In genomic region chr3:138187296-138188012, GRCh38 we compare ENCODE assay signal across 1 cellular context.
TF ChIP-seq lines count a peak whose summit lies in the region.

ARMC8 (plus strand) TSS chr3:138187301; CDS start chr3:138187555, 254 bp downstream.

TF ChIP-seq in WTC11, 78 proteins besides CTCF, POLR2A, EP300 and RAD21 (continued from another document):
- TF ChIP-seq FOXK1 (CRISPR knock-in tag; IDR thresholded peaks at IDR 0.05) (peak; percentile 48; the same call in 1 of the 2 replicates), RORB (CRISPR knock-in tag; IDR thresholded peaks at IDR 0.05) (no peak), IRF1 (CRISPR knock-in tag; IDR thresholded peaks at IDR 0.05) (peak; percentile 25; the same call in 1 of the 2 replicates), FOXJ3 (CRISPR knock-in tag; IDR thresholded peaks at IDR 0.05; ENCODE audit: borderline replicate concordance) (no peak), KAT7 (CRISPR knock-in tag; IDR thresholded peaks at IDR 0.05; ENCODE audit: borderline replicate concordance) (0 out of 2 replicates have a peak, but pooled peaks have one; percentile 34), MYBL2 (CRISPR knock-in tag; IDR thresholded peaks at IDR 0.05) (peak; percentile 73; the same call in 1 of the 2 replicates), HMGXB4 (CRISPR knock-in tag; IDR thresholded peaks at IDR 0.05) (peak; percentile 83), SP1 (CRISPR knock-in tag; conservative IDR thresholded peaks at IDR 0.05) (peak; percentile 64), ARID4B (CRISPR knock-in tag; IDR thresholded peaks at IDR 0.05; ENCODE audit: borderline replicate concordance) (0 out of 2 replicates have a peak, but pooled peaks have one; percentile 47), ESRRA (CRISPR knock-in tag; IDR thresholded peaks at IDR 0.05; ENCODE audit: borderline replicate concordance) (0 out of 2 replicates have a peak, but pooled peaks have one; percentile 28), RELA (CRISPR knock-in tag; IDR thresholded peaks at IDR 0.05; ENCODE audit: borderline replicate concordance) (no peak; the same call in 1 of the 2 replicates), GABPB1 (CRISPR knock-in tag; IDR thresholded peaks at IDR 0.05) (no peak), NFATC4 (CRISPR knock-in tag; IDR thresholded peaks at IDR 0.05) (no peak), SMAD3 (CRISPR knock-in tag; IDR thresholded peaks at IDR 0.05; ENCODE audit: borderline replicate concordance) (peak; percentile 65; the same call in 1 of the 2 replicates), ZNF425 (CRISPR knock-in tag; conservative IDR thresholded peaks at IDR 0.05) (no peak), ZNF263 (CRISPR knock-in tag; IDR thresholded peaks at IDR 0.05; ENCODE audit: low read depth) (no peak), ZNF232 (CRISPR knock-in tag; IDR thresholded peaks at IDR 0.05) (peak; percentile 29; the same call in 1 of the 2 replicates), ERG (CRISPR knock-in tag; IDR thresholded peaks at IDR 0.05) (peak; percentile 52; the same call in 1 of the 2 replicates), ZNF512 (CRISPR knock-in tag; IDR thresholded peaks at IDR 0.05; ENCODE audit: borderline replicate concordance) (0 out of 2 replicates have a peak, but pooled peaks have one; percentile 25), E2F5 (CRISPR knock-in tag; IDR thresholded peaks at IDR 0.05) (peak; percentile 67; the same call in 1 of the 2 replicates), PRRX2 (CRISPR knock-in tag; IDR thresholded peaks at IDR 0.05) (peak; percentile 66; the same call in 1 of the 2 replicates), CREM (CRISPR knock-in tag; IDR thresholded peaks at IDR 0.05) (peak; percentile 69; the same call in 1 of the 2 replicates), NR2C2 (CRISPR knock-in tag; IDR thresholded peaks at IDR 0.05) (no peak), NFYB (CRISPR knock-in tag; conservative IDR thresholded peaks at IDR 0.05; ENCODE audit: low read depth) (no peak), FOXP1 (CRISPR knock-in tag; IDR thresholded peaks at IDR 0.05; ENCODE audit: borderline replicate concordance) (peak; percentile 55; the same call in 1 of the 2 replicates), FOXP4 (CRISPR knock-in tag; IDR thresholded peaks at IDR 0.05) (peak; percentile 16; the same call in 1 of the 2 replicates), TEAD1 (CRISPR knock-in tag; IDR thresholded peaks at IDR 0.05) (0 out of 2 replicates have a peak, but pooled peaks have one; percentile 22)
